31 cellular contexts compared by ENCODE assay signal in the genomic region with DNA sequence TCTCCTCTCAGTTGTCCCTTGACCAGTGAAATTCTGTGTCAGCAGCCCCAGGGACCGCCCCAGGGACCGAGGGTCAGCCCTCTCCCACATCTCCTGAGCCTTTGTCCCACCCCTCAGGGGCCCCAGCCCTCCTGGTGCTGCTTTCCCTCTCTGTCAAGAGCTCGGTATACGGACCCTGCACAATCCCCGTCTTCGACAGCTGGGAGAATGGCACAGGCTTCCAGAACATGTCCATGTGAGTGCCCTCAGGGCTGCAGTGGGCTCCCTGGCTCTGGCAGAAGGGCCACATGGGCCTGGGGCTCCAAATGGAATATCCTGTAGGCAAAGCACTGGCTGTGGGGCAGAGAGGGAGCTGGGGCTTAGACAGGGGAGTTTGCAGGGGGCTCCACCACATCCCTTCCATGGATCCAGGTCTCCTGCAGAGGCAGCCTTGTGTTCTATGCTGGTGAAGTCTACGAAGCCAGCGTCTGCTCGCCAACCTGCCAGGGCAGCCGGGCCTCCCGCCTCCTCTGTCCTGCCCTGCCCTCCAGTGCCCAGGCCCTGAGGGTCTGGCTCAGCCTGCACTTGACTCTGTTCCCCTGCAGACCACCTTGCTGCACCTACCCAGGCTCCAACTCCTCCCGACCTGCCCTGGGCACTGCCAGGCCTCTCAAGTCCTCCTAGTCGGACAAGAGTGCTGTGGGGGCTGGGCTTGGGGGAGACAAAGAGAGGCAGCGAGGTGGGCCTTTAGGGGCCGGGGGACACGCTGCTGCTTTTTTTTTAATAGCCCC. TPM values are rescaled to one million over a fixed set of nuclear protein-coding genes. Genes with fewer than 3 reads are reported as not detected.
"Had no signal": no experiment of that assay in that cellular context is flagged by ENCODE, and none has a peak within 500 bp of the region (broad histone marks: within the 10 kb centered on the region; RNA-seq: fewer than 3 reads in every experiment).

No MANE protein-coding gene starts in this region.

- H3K27me3 Mint-ChIP-seq: activated CD8-positive, alpha-beta T cell treated with anti-CD3 and anti-CD28 coated beads for 36 hours had no signal

- DNase-seq: activated CD4-positive, alpha-beta T cell treated with anti-CD3 and anti-CD28 coated beads for 1 hour; activated CD4-positive, alpha-beta T cell treated with anti-CD3 and anti-CD28 coated beads, Interleukin-2, amount 50 U/mL, for 1 hour; activated CD8-positive, alpha-beta T cell treated with anti-CD3 and anti-CD28 coated beads for 36 hours; activated naive CD4-positive, alpha-beta T cell; activated T-cell treated with anti-CD3 and anti-CD28 coated beads, Interleukin-2, amount 50 U/mL, for 1 hour; central memory CD4-positive, alpha-beta T cell; endodermal cell; foreskin fibroblast; head of caudate nucleus; hypothalamus; immature natural killer cell; lower lobe of right lung; mesenchymal stem cell; pancreas; psoas muscle; stimulated activated CD4-positive, alpha-beta T cell treated with anti-CD3 and anti-CD28 coated beads, Interleukin-1b, Interleukin-23, amount 100 ng/mL, for 48 hours; stimulated activated CD4-positive, alpha-beta T cell treated with anti-CD3 and anti-CD28 coated beads, Interleukin-4, amount 100 ng/mL, for 4 hours; stimulated activated CD8-positive, alpha-beta memory T cell treated with anti-CD3 and anti-CD28 coated beads, Interleukin-4, amount 100 ng/mL, for 48 hours; stimulated activated naive CD4-positive, alpha-beta T cell; T-helper 2 cell had no signal

- H3K9me3 ChIP-seq: breast epithelium, lower lobe of right lung, neutrophil, pancreas, psoas muscle, tibial nerve had no signal

- H3K4me3 ChIP-seq: breast epithelium, lower lobe of right lung, pancreas, psoas muscle, smooth muscle cell, tibial nerve had no signal

- H3K9me3 Mint-ChIP-seq: immature natural killer cell had no signal

- H3K27me3 ChIP-seq: breast epithelium, neutrophil, pancreas had no signal

- ATAC-seq: activated CD8-positive, alpha-beta T cell treated with anti-CD3 and anti-CD28 coated beads for 36 hours; activated naive CD4-positive, alpha-beta T cell treated with anti-CD3 and anti-CD28 coated beads, Interleukin-2, amount 50 U/mL, for 72 hours; esophagus mucosa; left lobe of liver; lower lobe of right lung; pancreas; psoas muscle; WTC11 had no signal

- H3K4me1 ChIP-seq: breast epithelium, lower lobe of right lung, pancreas, psoas muscle, tibial nerve had no signal

- H3K27ac Mint-ChIP-seq: activated CD8-positive, alpha-beta T cell treated with anti-CD3 and anti-CD28 coated beads for 36 hours; activated naive CD4-positive, alpha-beta T cell treated with anti-CD3 and anti-CD28 coated beads, Interleukin-2, amount 50 U/mL, for 72 hours; activated T-helper 2 cell treated with anti-CD3 and anti-CD28 coated beads, Interferon-gamma antibody, Interleukin-2, Interleukin-4, amounts not matched to agents 10 μg/mL and 5 μg/mL and 100 μg/mL, durations not matched to agents 14 hours and 24 hours and 36 hours; dendritic cell treated with granulocyte-macrophage colony-stimulating factor and Interleukin-4, amounts not matched to agents 40 ng/mL and 50 ng/mL, for 4 days; endodermal cell; nephron; WTC11 had no signal

- H3K4me1 Mint-ChIP-seq: endodermal cell, nephron, WTC11 had no signal

- H3K4me3 Mint-ChIP-seq: activated CD8-positive, alpha-beta T cell treated with anti-CD3 and anti-CD28 coated beads for 36 hours; dendritic cell treated with granulocyte-macrophage colony-stimulating factor and Interleukin-4, amounts not matched to agents 40 ng/mL and 50 ng/mL, for 4 days; endodermal cell; nephron; WTC11 had no signal

- H3K36me3 ChIP-seq: breast epithelium, lower lobe of right lung, neutrophil, pancreas, tibial nerve had no signal

- H3K27ac ChIP-seq: breast epithelium, lower lobe of right lung, neutrophil, pancreas, psoas muscle, tibial nerve had no signal

RNA-seq across cellular contexts. Expression of a gene that starts 28.0 kb away (rescaled TPM):
- total RNA-seq: smooth muscle cell had no signal
- polyA plus RNA-seq: smooth muscle cell had no signal
